In genomic region chr6:63923139-63923739, GRCh38 we compare ENCODE assay signal across 8 cellular contexts.
A peak's percentile ranks its signal among the peaks of the same experiment; 100 is the strongest.
DNase-seq lines count a peak whose midpoint lies in the region; ATAC-seq and TF ChIP-seq lines count a peak whose summit lies in the region.

No MANE protein-coding gene starts in this region.

- H3K9me2 ChIP-seq in SU-DHL-6 (replicated peaks; ENCODE audit: insufficient read depth, low read length): no peaks in the 10 kb centered on the region

- no peaks in the 10 kb centered on the region for H4K20me1 ChIP-seq in SU-DHL-6 (ENCODE audit: low read depth, low read length)

- H3K27me3 Mint-ChIP-seq in glutamatergic neuron (ENCODE audit: unreplicated experiment): no peaks in the 10 kb centered on the region

- no peak overlapping the region for H3K27ac Mint-ChIP-seq in glutamatergic neuron (ENCODE audit: unreplicated experiment)

- H3K4me1 ChIP-seq in thyroid gland: no peaks in the 10 kb centered on the region

- H3F3A ChIP-seq in SU-DHL-6 (ENCODE audit: insufficient read depth): no peaks in the 10 kb centered on the region

- no peak overlapping the region for H3K4me3 ChIP-seq in GM12864 (ENCODE audit: low read depth, low read length)
- H3K4me3 ChIP-seq in SU-DHL-6 (ENCODE audit: insufficient read depth, low read length, poor library complexity, severe bottlenecking): no peak overlapping the region
- H3K4me3 ChIP-seq in thyroid gland (replicated peaks in 1 of 3): no peak overlapping the region

- no peaks in the 10 kb centered on the region for H3K9me3 Mint-ChIP-seq in glutamatergic neuron (ENCODE audit: unreplicated experiment)

- intact Hi-C loops in thyroid gland (cut with DNase I): no loop called here

- H3K27ac ChIP-seq in SU-DHL-6 (ENCODE audit: low read depth, low read length) (no peak overlapping the region), thyroid gland (no peak overlapping the region)

- no peak overlapping the region for H3K4me2 ChIP-seq in SU-DHL-6 (ENCODE audit: low read depth, low read length, poor library complexity, severe bottlenecking)

- H3K9ac ChIP-seq in SU-DHL-6 (ENCODE audit: low read length): no peak overlapping the region

- no peak overlapping the region for H3K4me3 Mint-ChIP-seq in glutamatergic neuron (ENCODE audit: unreplicated experiment)

- WGBS in thyroid gland, 2 donors: 12 to 18% methylated on average over 6 of the region's 6 CpGs

- TF ChIP-seq POLR2A in thyroid gland (IDR thresholded peaks at IDR 0.05): no peak

- H3K36me3 ChIP-seq in SU-DHL-6 (ENCODE audit: low read length): no peaks in the 10 kb centered on the region
- no peaks in the 10 kb centered on the region for H3K36me3 ChIP-seq in thyroid gland

- DNase-seq in GM12864 (ENCODE audit: low read depth) (no peak), KBM-7 (peak; percentile 19), glutamatergic neuron (no peak), thyroid gland (no peak), HuH-7 (ENCODE audit: low spot score) (no peak)
- DNase-seq in activated CD4-positive, alpha-beta T cell treated with anti-CD3 and anti-CD28 coated beads, Interleukin-2, amount 50 U/mL, for 48 hours: no peak

- H2AFZ ChIP-seq in SU-DHL-6 (ENCODE audit: low read depth, low read length, severe bottlenecking): no peak overlapping the region

- H3K4me1 Mint-ChIP-seq in glutamatergic neuron (ENCODE audit: low read depth, unreplicated experiment): no peaks in the 10 kb centered on the region

- no peaks in the 10 kb centered on the region for H3K27me3 ChIP-seq in SU-DHL-6 (ENCODE audit: low read length)
- H3K27me3 ChIP-seq in thyroid gland: no peaks in the 10 kb centered on the region

- H3K9me3 ChIP-seq in SU-DHL-6 (ENCODE audit: insufficient read depth, low read length) (no peaks in the 10 kb centered on the region), thyroid gland (no peaks in the 10 kb centered on the region)

- ATAC-seq in GM21619 (IDR thresholded peaks at IDR 0.05; ENCODE audit: unreplicated experiment): peak; percentile 80

- H3K36me3 Mint-ChIP-seq in glutamatergic neuron (ENCODE audit: unreplicated experiment): no peaks in the 10 kb centered on the region

- TF ChIP-seq CTCF in GM12864 (IDR thresholded peaks at IDR 0.05; ENCODE audit: low read depth, low read length, missing control alignments) (peak; percentile 46), SU-DHL-6 (IDR thresholded peaks at IDR 0.05; ENCODE audit: insufficient read depth, low read length, poor library complexity, severe bottlenecking) (peak; percentile 40), glutamatergic neuron (IDR thresholded peaks at IDR 0.05; ENCODE audit: partially characterized antibody, unreplicated experiment) (peak; percentile 86), thyroid gland (IDR thresholded peaks at IDR 0.05) (peak; percentile 22 to 79 (median 52))

- in situ Hi-C loops in KBM-7 (cut with MboI; ENCODE audit: low pct_unique_long_range_greater_than_20kb, low sequenced_read_pairs): no loop called here

- H3K79me2 ChIP-seq in SU-DHL-6 (ENCODE audit: insufficient read depth, low read length): no peaks in the 10 kb centered on the region
